In the genomic region with DNA sequence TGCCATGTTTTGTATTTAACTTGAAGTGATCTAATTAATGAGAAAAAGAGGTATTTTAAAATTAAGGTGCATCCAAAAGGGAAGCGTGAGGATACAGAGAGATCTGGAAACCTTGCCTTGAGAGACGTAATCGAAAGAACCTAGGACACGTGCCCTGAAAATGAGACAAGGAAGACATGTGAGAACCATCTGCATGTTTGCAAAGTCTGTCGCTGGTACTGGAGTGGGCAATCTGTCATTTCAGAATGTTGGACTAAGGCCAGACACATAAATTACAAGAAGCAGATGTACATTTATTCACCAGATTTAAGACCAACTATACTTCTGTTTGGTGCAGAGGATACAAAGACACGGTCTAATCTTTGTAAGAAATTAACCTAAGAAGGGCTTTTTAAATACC, we compare ENCODE assay signal across 19 cellular contexts. TPM values are rescaled to one million over a fixed set of nuclear protein-coding genes. Genes with fewer than 3 reads are reported as not detected.
A peak's percentile ranks its signal among the peaks of the same experiment; 100 is the strongest.
DNase-seq lines count a peak whose midpoint lies in the region; ATAC-seq and TF ChIP-seq lines count a peak whose summit lies in the region.
"Had no signal": no experiment of that assay in that cellular context is flagged by ENCODE, and none has a peak within 500 bp of the region (broad histone marks: within the 10 kb centered on the region; RNA-seq: fewer than 3 reads in every experiment).

No MANE protein-coding gene starts in this region.

- H2AFZ ChIP-seq in smooth muscle cell (ENCODE audit: low read depth), result no peak overlapping the region

- POLR2A ChIA-PET in A673 (lab: Charles Lee; ENCODE audit: low non-redundant PET), result no interaction called here

- no peaks in the 10 kb centered on the region for H4K20me1 ChIP-seq in smooth muscle cell (ENCODE audit: low read depth)

- no peaks in the 10 kb centered on the region for H3K4me1 Mint-ChIP-seq in natural killer cell treated with Interleukin-12 subunit alpha and Interleukin-12 subunit beta and Interleukin-15 and Interleukin-18, amount 100 ng/mL, for 72 hours (ENCODE audit: low read depth in 2 of 2)
- H3K4me1 Mint-ChIP-seq: activated naive CD4-positive, alpha-beta T cell treated with anti-CD3 and anti-CD28 coated beads, Interleukin-2, amount 10 ng/mL, durations not matched to agents 7 days and 5 days had no signal

- H3K4me3 ChIP-seq in A673 (ENCODE audit: low read depth, low read length, poor library complexity, severe bottlenecking), result no peak overlapping the region
- H3K4me3 ChIP-seq in smooth muscle cell, result no peak overlapping the region
- H3K4me3 ChIP-seq in vagina, result no peak overlapping the region
- H3K4me3 ChIP-seq: A549, upper lobe of right lung had no signal

- H3K36me3 Mint-ChIP-seq in natural killer cell treated with Interleukin-12 subunit alpha and Interleukin-12 subunit beta and Interleukin-15 and Interleukin-18, amount 100 ng/mL, for 72 hours, result no peaks in the 10 kb centered on the region
- H3K36me3 Mint-ChIP-seq: activated CD4-positive, alpha-beta memory T cell treated with anti-CD3 and anti-CD28 coated beads for 36 hours; activated naive CD4-positive, alpha-beta T cell treated with anti-CD3 and anti-CD28 coated beads, Interleukin-2, amount 10 ng/mL, durations not matched to agents 7 days and 5 days; stimulated activated naive B cell treated with anti-CD40 and anti-IgM and Interleukin-4, amounts not matched to agents 10 μg/mL and 1 μg/mL and 100 μg/mL, for 72 hours had no signal

- no peaks in the 10 kb centered on the region for H3K36me3 ChIP-seq in A673 (ENCODE audit: insufficient read depth, low read length, poor library complexity, severe bottlenecking)
- no peaks in the 10 kb centered on the region for H3K36me3 ChIP-seq in smooth muscle cell (ENCODE audit: low read depth)
- no peaks in the 10 kb centered on the region for H3K36me3 ChIP-seq in vagina
- H3K36me3 ChIP-seq: upper lobe of right lung had no signal

- H3K27me3 ChIP-seq in A673 (replicated peaks; ENCODE audit: insufficient read depth, low read depth, low read length, poor library complexity), result no peaks in the 10 kb centered on the region
- H3K27me3 ChIP-seq in smooth muscle cell (ENCODE audit: low read depth), result no peaks in the 10 kb centered on the region
- H3K27me3 ChIP-seq in vagina, result no peaks in the 10 kb centered on the region
- H3K27me3 ChIP-seq: upper lobe of right lung had no signal

- 69% methylated on average over 6 of the region's 6 CpGs for WGBS in smooth muscle cell (ENCODE audit: low lambda C conversion rate)

- no TSS peak for BruUV-seq in A673 (replicated peaks; lab: Mats Ljungman, UMichigan)

- H3K4me2 ChIP-seq in smooth muscle cell, result no peak overlapping the region
- H3K4me2 ChIP-seq: A549 had no signal

- H3K27me3 Mint-ChIP-seq in natural killer cell treated with Interleukin-12 subunit alpha and Interleukin-12 subunit beta and Interleukin-15 and Interleukin-18, amount 100 ng/mL, for 72 hours, result peaks cover 7 to 18% of the 10 kb centered on the region in 2 donors
- H3K27me3 Mint-ChIP-seq: stimulated activated naive B cell treated with anti-CD40 and anti-IgM and Interleukin-4, amounts not matched to agents 10 μg/mL and 1 μg/mL and 100 μg/mL, for 72 hours had no signal

- H3K4me3 Mint-ChIP-seq in natural killer cell treated with Interleukin-12 subunit alpha and Interleukin-12 subunit beta and Interleukin-15 and Interleukin-18, amount 100 ng/mL, for 72 hours, result no peak overlapping the region
- H3K4me3 Mint-ChIP-seq: activated CD4-positive, alpha-beta memory T cell treated with anti-CD3 and anti-CD28 coated beads for 36 hours; activated naive CD4-positive, alpha-beta T cell treated with anti-CD3 and anti-CD28 coated beads, Interleukin-2, amount 10 ng/mL, durations not matched to agents 7 days and 5 days; CD4-positive, alpha-beta T cell; stimulated activated naive B cell treated with anti-CD40 and anti-IgM and Interleukin-4, amounts not matched to agents 10 μg/mL and 1 μg/mL and 100 μg/mL, for 72 hours had no signal

- intact Hi-C loops in A673 (cut with micrococcal nuclease; ENCODE audit: unreplicated experiment), result loop anchor here (5.0 kb wide), 1 partner anchor 83 kb away; no protein-coding TSS in a partner anchor
- intact Hi-C loops in vagina (cut with DNase I), result no loop called here

- H3F3A ChIP-seq in smooth muscle cell (ENCODE audit: low read depth), result no peaks in the 10 kb centered on the region

- H3K4me1 ChIP-seq in A673 (ENCODE audit: insufficient read depth, low read length, poor library complexity, severe bottlenecking), result peaks cover 15% of the 10 kb centered on the region
- H3K4me1 ChIP-seq in smooth muscle cell (ENCODE audit: low read depth), result no peaks in the 10 kb centered on the region
- H3K4me1 ChIP-seq in vagina, result no peaks in the 10 kb centered on the region
- H3K4me1 ChIP-seq: upper lobe of right lung had no signal

- no peaks in the 10 kb centered on the region for H3K79me2 ChIP-seq in smooth muscle cell (ENCODE audit: low read depth)

- H3K27ac Mint-ChIP-seq in natural killer cell treated with Interleukin-12 subunit alpha and Interleukin-12 subunit beta and Interleukin-15 and Interleukin-18, amount 100 ng/mL, for 72 hours, result no peak overlapping the region
- H3K27ac Mint-ChIP-seq: activated CD4-positive, alpha-beta memory T cell treated with anti-CD3 and anti-CD28 coated beads for 36 hours; activated naive CD4-positive, alpha-beta T cell treated with anti-CD3 and anti-CD28 coated beads, Interleukin-2, amount 10 ng/mL, durations not matched to agents 7 days and 5 days; CD4-positive, alpha-beta T cell; stimulated activated naive B cell treated with anti-CD40 and anti-IgM and Interleukin-4, amounts not matched to agents 10 μg/mL and 1 μg/mL and 100 μg/mL, for 72 hours had no signal

- H3K27ac ChIP-seq in A673 (ENCODE audit: low read depth, low read length, poor library complexity, severe bottlenecking), result no peak overlapping the region
- H3K27ac ChIP-seq in smooth muscle cell (ENCODE audit: low read depth), result no peak overlapping the region
- no peak overlapping the region for H3K27ac ChIP-seq in vagina
- H3K27ac ChIP-seq: A549, upper lobe of right lung had no signal

- DNase-seq in A673 (ENCODE audit: low spot score), result peak; percentile 63
- DNase-seq in NCI-H1417 treated with DMSO at 0.1 percent for 48 hours (lab: John Stamatoyannopoulos, UW), result peak; percentile 70
- DNase-seq in NCI-H345 (lab: John Stamatoyannopoulos, UW), result peak; percentile 74
- peak; percentile 88 to 92 for DNase-seq in SHP77 (lab: John Stamatoyannopoulos, UW)
- DNase-seq in epidermal melanocyte (ENCODE audit: insufficient read length, low spot score), result no peak
- DNase-seq in smooth muscle cell (lab: John Stamatoyannopoulos, UW; ENCODE audit: unreplicated experiment), result no peak
- DNase-seq in natural killer cell treated with Interleukin-12 subunit alpha and Interleukin-12 subunit beta and Interleukin-15 and Interleukin-18, amount 100 ng/mL, for 72 hours (ENCODE audit: low spot score), result no peak
- DNase-seq in vagina (ENCODE audit: extremely low spot score in 2 of 2), result no peak
- DNase-seq: activated CD4-positive, alpha-beta memory T cell treated with anti-CD3 and anti-CD28 coated beads for 36 hours; activated naive CD4-positive, alpha-beta T cell treated with anti-CD3 and anti-CD28 coated beads, Interleukin-2, amount 10 ng/mL, durations not matched to agents 7 days and 5 days; activated T-cell treated with anti-CD3 and anti-CD28 coated beads, Interleukin-2, amount 50 U/mL, for 1 hour; CD4-positive, alpha-beta T cell; left colon; stimulated activated naive B cell treated with anti-CD40 and anti-IgM and Interleukin-4, amounts not matched to agents 10 μg/mL and 1 μg/mL and 100 μg/mL, for 72 hours; SW 1271; upper lobe of right lung had no signal

- ATAC-seq in natural killer cell treated with Interleukin-12 subunit alpha and Interleukin-12 subunit beta and Interleukin-15 and Interleukin-18, amount 100 ng/mL, for 72 hours, result no peak
- ATAC-seq: A549; left colon; stimulated activated naive B cell treated with anti-CD40 and anti-IgM and Interleukin-4, amounts not matched to agents 10 μg/mL and 1 μg/mL and 100 μg/mL, for 72 hours; upper lobe of right lung had no signal

- H3K9ac ChIP-seq in smooth muscle cell (ENCODE audit: low read depth), result no peak overlapping the region

- TF ChIP-seq CTCF in A673 (conservative IDR thresholded peaks at IDR 0.05; ENCODE audit: low read depth, low read length) (no peak), smooth muscle cell (IDR thresholded peaks at IDR 0.05; ENCODE audit: borderline replicate concordance, insufficient read depth, poor library complexity, severe bottlenecking) (no peak), vagina (IDR thresholded peaks at IDR 0.05) (no peak)

- H3K9me3 ChIP-seq in A673 (ENCODE audit: low read depth, low read length, poor library complexity, severe bottlenecking) (no peaks in the 10 kb centered on the region), smooth muscle cell (replicated peaks; ENCODE audit: low read depth) (no peaks in the 10 kb centered on the region), vagina (no peaks in the 10 kb centered on the region)
- H3K9me3 ChIP-seq: A549, upper lobe of right lung had no signal

- CTCF ChIA-PET in A673 (lab: Charles Lee), result no interaction called here

- H3K9me3 Mint-ChIP-seq in natural killer cell treated with Interleukin-12 subunit alpha and Interleukin-12 subunit beta and Interleukin-15 and Interleukin-18, amount 100 ng/mL, for 72 hours, result no peaks in the 10 kb centered on the region
- H3K9me3 Mint-ChIP-seq: activated CD4-positive, alpha-beta memory T cell treated with anti-CD3 and anti-CD28 coated beads for 36 hours; activated naive CD4-positive, alpha-beta T cell treated with anti-CD3 and anti-CD28 coated beads, Interleukin-2, amount 10 ng/mL, durations not matched to agents 7 days and 5 days; CD4-positive, alpha-beta T cell; stimulated activated naive B cell treated with anti-CD40 and anti-IgM and Interleukin-4, amounts not matched to agents 10 μg/mL and 1 μg/mL and 100 μg/mL, for 72 hours had no signal

- no peak for TF ChIP-seq POLR2A in vagina (IDR thresholded peaks at IDR 0.05)

RNA-seq across cellular contexts. Expression of a gene that starts 9.2 kb away (rescaled TPM):
- total RNA-seq in A673 (2021) (not detected in 2 replicates), smooth muscle cell (10.6 and 25.0 TPM in 2 replicates), vagina (not detected)
- 1.2 and 20.6 TPM in 2 replicates for polyA plus RNA-seq in smooth muscle cell
- not detected for total RNA-seq in natural killer cell treated with Interleukin-12 subunit alpha and Interleukin-12 subunit beta and Interleukin-15 and Interleukin-18, amount 100 ng/mL, for 72 hours
- total RNA-seq: activated CD4-positive, alpha-beta memory T cell treated with anti-CD3 and anti-CD28 coated beads for 36 hours; astrocyte; CD4-positive, alpha-beta T cell; fibroblast of villous mesenchyme had no signal

RNA-seq across cellular contexts. Expression of a gene that starts 42.1 kb away (rescaled TPM):
- total RNA-seq in A673 (2021) (157 and 159 TPM in 2 replicates), smooth muscle cell (128 and 142 TPM in 2 replicates), vagina (13.8 TPM)
- 103 and 116 TPM in 2 replicates for polyA plus RNA-seq in smooth muscle cell
- 1 to 10 TPM; 3.0 to 4.1 TPM for total RNA-seq in natural killer cell treated with Interleukin-12 subunit alpha and Interleukin-12 subunit beta and Interleukin-15 and Interleukin-18, amount 100 ng/mL, for 72 hours

Comparison
In these comparisons a context has a peak if more than half of its experiments do, and no peak if none do; other contexts are left out.
1. DNase-seq: peak in A673 (single experiment), NCI-H1417 treated with DMSO at 0.1 percent for 48 hours (single experiment), NCI-H345 (single experiment) and SHP77 (2 of 2); none in epidermal melanocyte (single experiment), smooth muscle cell (single experiment), natural killer cell treated with Interleukin-12 subunit alpha and Interleukin-12 subunit beta and Interleukin-15 and Interleukin-18, amount 100 ng/mL, for 72 hours (single experiment) and vagina (0 of 2).
2. RNA of a gene that starts 9.2 kb away (total RNA-seq): 10.6 to 25.0 TPM in smooth muscle cell; not detected in A673, not detected in natural killer cell treated with Interleukin-12 subunit alpha and Interleukin-12 subunit beta and Interleukin-15 and Interleukin-18, amount 100 ng/mL, for 72 hours and not detected in vagina (single experiment); every median in the first group is over 10 times any median in the second.